ENCODE assay signal across 18 cellular contexts in the genomic region with DNA sequence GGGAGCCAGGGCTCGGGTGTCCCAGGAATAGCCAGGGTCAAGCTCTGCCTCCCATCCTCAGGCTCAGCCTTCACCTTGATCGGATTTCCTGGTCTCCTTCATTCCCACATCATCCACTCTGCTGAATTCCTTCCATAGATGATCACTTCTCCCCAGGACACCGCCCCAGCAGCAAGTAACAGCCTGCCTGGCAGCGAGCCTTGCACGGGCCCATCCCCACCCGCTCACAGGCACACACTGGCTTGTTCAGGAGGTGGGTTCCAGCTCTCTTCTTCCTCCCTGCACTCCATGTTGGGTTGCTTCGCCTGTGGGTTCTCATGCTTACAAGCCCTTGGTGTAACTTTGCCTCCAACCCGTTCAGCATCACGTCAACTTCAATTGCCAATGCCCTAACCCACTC.
DNase-seq lines count a peak whose midpoint lies in the region; ATAC-seq and TF ChIP-seq lines count a peak whose summit lies in the region.
"Had no signal": no experiment of that assay in that cellular context is flagged by ENCODE, and none has a peak within 500 bp of the region (broad histone marks: within the 10 kb centered on the region; RNA-seq: fewer than 3 reads in every experiment).

No MANE protein-coding gene starts in this region.

- H3K9ac ChIP-seq in skeletal muscle tissue (ENCODE audit: low read depth in 1 of 3, low read length in 3 of 3), result no peak overlapping the region

- CTCF ChIA-PET in RWPE1 (lab: Yijun Ruan, JAX), result no interaction called here

- H3K4me3 ChIP-seq in skeletal muscle tissue (ENCODE audit: low read length in 3 of 3), result peak overlapping the region in 2 of 3 donors; percentile 23
- H3K4me3 ChIP-seq: SK-N-MC had no signal

- H3K27ac Mint-ChIP-seq in HFFc6 (peak overlapping the region; percentile 76; the same call in 1 of the 2 replicates), osteocyte (ENCODE audit: unreplicated experiment) (no peak overlapping the region)
- H3K27ac Mint-ChIP-seq: CD14-positive monocyte had no signal

- peaks cover 57% of the 10 kb centered on the region for H3K4me1 Mint-ChIP-seq in HFFc6 (ENCODE audit: low read depth)
- peaks cover 4% of the 10 kb centered on the region for H3K4me1 Mint-ChIP-seq in osteocyte (ENCODE audit: unreplicated experiment)

- ATAC-seq in GM21825 (IDR thresholded peaks at IDR 0.05; ENCODE audit: unreplicated experiment), result no peak
- ATAC-seq: Right ventricle myocardium inferior had no signal

- H3K36me3 ChIP-seq in skeletal muscle tissue (ENCODE audit: control insufficient read depth in 3 of 3, insufficient read depth in 3 of 3, low read length in 3 of 3), result no peaks in the 10 kb centered on the region

- H3K4me1 ChIP-seq in skeletal muscle tissue (ENCODE audit: control insufficient read depth in 3 of 3, insufficient read depth in 3 of 3, low read length in 3 of 3), result peaks cover 45 to 49% (median 46%) of the 10 kb centered on the region in 3 donors

- H3K9me3 Mint-ChIP-seq in HFFc6, result no peaks in the 10 kb centered on the region
- no peaks in the 10 kb centered on the region for H3K9me3 Mint-ChIP-seq in osteocyte (ENCODE audit: unreplicated experiment)

- TF ChIP-seq CTCF in HFFc6 (IDR thresholded peaks at IDR 0.05) (no peak), RWPE1 (conservative IDR thresholded peaks at IDR 0.05; ENCODE audit: low read depth) (no peak), osteocyte (IDR thresholded peaks at IDR 0.05) (no peak)

- peaks cover 4% of the 10 kb centered on the region; the same call in 1 of the 2 replicates for H3K27me3 Mint-ChIP-seq in HFFc6 (ENCODE audit: insufficient read depth)
- peaks cover 4% of the 10 kb centered on the region for H3K27me3 Mint-ChIP-seq in osteocyte (ENCODE audit: unreplicated experiment)

- DNase-seq in HFFc6, result no peak
- peak; percentile 89 for DNase-seq in RWPE1 (ENCODE audit: low spot score)
- DNase-seq in epithelial cell of prostate (ENCODE audit: low read depth, low spot score), result peak; percentile 89
- no peak for DNase-seq in cerebellum (ENCODE audit: low spot score)
- no peak for DNase-seq in osteocyte (ENCODE audit: extremely low spot score, unreplicated experiment)
- DNase-seq: ACHN, AML-193, H7, NCI-H1436, NCI-H2029, NCI-H510A, NCI-H774 had no signal

- POLR2A ChIA-PET in RWPE1 (lab: Yijun Ruan, JAX; ENCODE audit: low non-redundant PET), result interaction anchor here (1.0 kb wide), 1 partner anchor 16 kb away, joined by 3 read pairs; no protein-coding TSS in a partner anchor

- no peaks in the 10 kb centered on the region for H3K27me3 ChIP-seq in skeletal muscle tissue (ENCODE audit: control insufficient read depth in 3 of 3, insufficient read depth in 3 of 3, low read length in 3 of 3)

- H3K27ac ChIP-seq in RWPE1 (peak overlapping the region; percentile 95), epithelial cell of prostate (peak overlapping the region; percentile 97), skeletal muscle tissue (ENCODE audit: low read depth, low read length) (peak overlapping the region; percentile 95)
- H3K27ac ChIP-seq: HL-60, SK-N-MC had no signal

- H3K9me3 ChIP-seq in skeletal muscle tissue (ENCODE audit: control insufficient read depth in 3 of 3, low read length in 3 of 3), result no peaks in the 10 kb centered on the region

- H3K4me3 Mint-ChIP-seq in HFFc6, result no peak overlapping the region
- H3K4me3 Mint-ChIP-seq in osteocyte (ENCODE audit: unreplicated experiment), result no peak overlapping the region
- H3K4me3 Mint-ChIP-seq: CD14-positive monocyte had no signal

- H3K36me3 Mint-ChIP-seq in HFFc6 (ENCODE audit: low read depth), result peaks cover 2% of the 10 kb centered on the region; the same call in 1 of the 2 replicates
- H3K36me3 Mint-ChIP-seq in osteocyte (ENCODE audit: unreplicated experiment), result no peaks in the 10 kb centered on the region
- H3K36me3 Mint-ChIP-seq: CD14-positive monocyte had no signal

Comparison
In these comparisons a context has a peak if more than half of its experiments do, and no peak if none do; other contexts are left out.
1. DNase-seq: peak in RWPE1 (single experiment) and epithelial cell of prostate (single experiment); none in HFFc6 (single experiment), cerebellum (single experiment) and osteocyte (single experiment).
2. Peak in every context shown above with its lines, with median percentiles within 50 percentile points of each other: H3K27ac ChIP-seq.